19 cellular contexts compared by ENCODE assay signal in the genomic region with DNA sequence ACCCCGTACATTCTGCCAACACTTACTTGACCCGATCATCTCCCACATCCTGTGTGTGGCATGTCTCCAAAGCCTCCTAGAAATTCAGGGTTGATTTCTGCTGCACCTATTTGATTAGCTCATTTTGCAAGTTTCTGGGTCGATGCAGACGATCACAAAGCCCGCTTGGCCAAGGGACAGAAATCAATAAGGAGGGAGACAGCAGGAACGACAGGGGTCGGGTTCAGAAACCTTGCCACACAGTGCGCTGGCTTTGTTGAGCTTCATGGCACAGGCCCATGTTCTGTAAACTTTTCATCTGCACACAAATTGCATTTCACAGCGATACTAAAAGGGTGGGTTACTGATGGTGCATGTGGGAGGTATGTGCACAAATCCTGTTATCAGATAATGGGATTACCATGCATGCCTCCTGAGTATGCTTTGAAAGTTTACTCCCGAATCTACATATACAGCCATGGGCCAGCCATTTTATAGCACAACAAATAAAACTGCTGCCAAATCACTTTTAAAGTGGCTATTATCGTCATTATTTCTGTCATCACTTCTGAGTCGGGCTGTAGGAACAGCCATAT.
DNase-seq lines count a peak whose midpoint lies in the region; ATAC-seq and TF ChIP-seq lines count a peak whose summit lies in the region.
"Had no signal": no experiment of that assay in that cellular context is flagged by ENCODE, and none has a peak within 500 bp of the region (broad histone marks: within the 10 kb centered on the region; RNA-seq: fewer than 3 reads in every experiment).

No MANE protein-coding gene starts in this region.

- no peak overlapping the region for H2AFZ ChIP-seq in hepatocyte

- no peaks in the 10 kb centered on the region for H3K36me3 ChIP-seq in hepatocyte (replicated peaks; ENCODE audit: insufficient read depth, low read depth)
- H3K36me3 ChIP-seq: cardiac muscle cell, esophagus muscularis mucosa, MG63, suprapubic skin had no signal

- H3K4me3 ChIP-seq in hepatocyte = no peak overlapping the region
- H3K4me3 ChIP-seq: cardiac muscle cell, esophagus muscularis mucosa, MG63, suprapubic skin had no signal

- no peaks in the 10 kb centered on the region for H3K79me2 ChIP-seq in hepatocyte

- H3K9me2 ChIP-seq in hepatocyte (replicated peaks; ENCODE audit: insufficient read depth) = no peaks in the 10 kb centered on the region

- H3K27ac ChIP-seq in hepatocyte = no peak overlapping the region
- H3K27ac ChIP-seq: cardiac muscle cell, esophagus muscularis mucosa, suprapubic skin had no signal

- peak overlapping the region; percentile 2 for H3K4me2 ChIP-seq in hepatocyte

- no peak for ATAC-seq in natural killer cell treated with Interleukin-12 subunit alpha and Interleukin-12 subunit beta and Interleukin-15 and Interleukin-18, amount 100 ng/mL, for 72 hours
- no peak for ATAC-seq in stimulated activated naive CD8-positive, alpha-beta T cell treated with anti-CD3 and anti-CD28 coated beads, Interleukin-15, Interleukin-2, amounts not matched to agents 100 U/mL and 50 U/mL, for 24 hours
- ATAC-seq: activated T-cell treated with anti-CD3 and anti-CD28 coated beads, Interleukin-2, amount 50 U/mL, for 72 hours; PC-3 had no signal

- H3K4me1 ChIP-seq in hepatocyte (ENCODE audit: insufficient read depth) = no peaks in the 10 kb centered on the region
- H3K4me1 ChIP-seq: esophagus muscularis mucosa, suprapubic skin had no signal

- H3K4me3 Mint-ChIP-seq in natural killer cell treated with Interleukin-12 subunit alpha and Interleukin-12 subunit beta and Interleukin-15 and Interleukin-18, amount 100 ng/mL, for 72 hours = no peak overlapping the region
- H3K4me3 Mint-ChIP-seq: activated B cell treated with CpG ODN at 0.5 μM for 24 hours; activated naive CD8-positive, alpha-beta T cell treated with anti-CD3 and anti-CD28 coated beads for 36 hours; activated T-cell treated with anti-CD3 and anti-CD28 coated beads, Interleukin-2, amount 50 U/mL, for 72 hours had no signal

- H3K27me3 ChIP-seq in hepatocyte = no peaks in the 10 kb centered on the region
- H3K27me3 ChIP-seq: cardiac muscle cell, esophagus muscularis mucosa, MG63 had no signal

- H3K36me3 Mint-ChIP-seq in natural killer cell treated with Interleukin-12 subunit alpha and Interleukin-12 subunit beta and Interleukin-15 and Interleukin-18, amount 100 ng/mL, for 72 hours = no peaks in the 10 kb centered on the region
- H3K36me3 Mint-ChIP-seq: activated naive CD8-positive, alpha-beta T cell treated with anti-CD3 and anti-CD28 coated beads for 36 hours had no signal

- WGBS in hepatocyte (ENCODE audit: low lambda C conversion rate, missing lambda C conversion rate) = 46% methylated on average over 12 of the region's 12 CpGs

- H3K4me1 Mint-ChIP-seq in natural killer cell treated with Interleukin-12 subunit alpha and Interleukin-12 subunit beta and Interleukin-15 and Interleukin-18, amount 100 ng/mL, for 72 hours (ENCODE audit: low read depth in 2 of 2) = peaks cover 0 to 2% of the 10 kb centered on the region in 2 donors
- H3K4me1 Mint-ChIP-seq: activated B cell treated with CpG ODN at 0.5 μM for 24 hours; activated naive CD8-positive, alpha-beta T cell treated with anti-CD3 and anti-CD28 coated beads for 36 hours had no signal

- TF ChIP-seq CTCF in hepatocyte (IDR thresholded peaks at IDR 0.05; ENCODE audit: poor library complexity) = no peak

- H4K20me1 ChIP-seq in hepatocyte (ENCODE audit: insufficient read depth, poor library complexity, severe bottlenecking) = no peaks in the 10 kb centered on the region

- no peaks in the 10 kb centered on the region for H3K9me3 Mint-ChIP-seq in natural killer cell treated with Interleukin-12 subunit alpha and Interleukin-12 subunit beta and Interleukin-15 and Interleukin-18, amount 100 ng/mL, for 72 hours
- H3K9me3 Mint-ChIP-seq: activated B cell treated with CpG ODN at 0.5 μM for 24 hours; activated naive CD8-positive, alpha-beta T cell treated with anti-CD3 and anti-CD28 coated beads for 36 hours had no signal

- peak; percentile 74 for DNase-seq in DMS153 treated with DMSO at 0.1 percent for 48 hours (lab: John Stamatoyannopoulos, UW; ENCODE audit: unreplicated experiment)
- DNase-seq in NCI-H1105 treated with DMSO at 0.1 percent for 48 hours (lab: John Stamatoyannopoulos, UW) = peak; percentile 100
- peak; percentile 99 for DNase-seq in NCI-H82 (lab: John Stamatoyannopoulos, UW)
- DNase-seq in hepatocyte (ENCODE audit: low spot score) = no peak
- DNase-seq in natural killer cell treated with Interleukin-12 subunit alpha and Interleukin-12 subunit beta and Interleukin-15 and Interleukin-18, amount 100 ng/mL, for 72 hours (ENCODE audit: low spot score) = no peak
- no peak for DNase-seq in stimulated activated naive CD8-positive, alpha-beta T cell treated with anti-CD3 and anti-CD28 coated beads, Interleukin-15, Interleukin-2, amounts not matched to agents 100 U/mL and 50 U/mL, for 24 hours
- DNase-seq in Ammon's horn (ENCODE audit: low spot score) = no peak
- DNase-seq in foreskin melanocyte = no peak
- DNase-seq: activated B cell treated with CpG ODN at 0.5 μM for 24 hours; activated naive CD8-positive, alpha-beta T cell treated with anti-CD3 and anti-CD28 coated beads for 36 hours; activated T-cell treated with anti-CD3 and anti-CD28 coated beads, Interleukin-2, amount 50 U/mL, for 72 hours; MG63; NCI-H446; PC-3; stimulated activated CD4-positive, alpha-beta T cell treated with anti-CD3 and anti-CD28 coated beads, Interleukin-4, amount 100 ng/mL, for 4 hours; T-helper 2 cell had no signal

- H3K27ac Mint-ChIP-seq in natural killer cell treated with Interleukin-12 subunit alpha and Interleukin-12 subunit beta and Interleukin-15 and Interleukin-18, amount 100 ng/mL, for 72 hours = no peak overlapping the region
- H3K27ac Mint-ChIP-seq: activated B cell treated with CpG ODN at 0.5 μM for 24 hours; activated naive CD8-positive, alpha-beta T cell treated with anti-CD3 and anti-CD28 coated beads for 36 hours; activated T-cell treated with anti-CD3 and anti-CD28 coated beads, Interleukin-2, amount 50 U/mL, for 72 hours had no signal

- peaks cover 8 to 10% of the 10 kb centered on the region in 2 donors for H3K27me3 Mint-ChIP-seq in natural killer cell treated with Interleukin-12 subunit alpha and Interleukin-12 subunit beta and Interleukin-15 and Interleukin-18, amount 100 ng/mL, for 72 hours

- no peaks in the 10 kb centered on the region for H3K9me3 ChIP-seq in hepatocyte (ENCODE audit: low read depth)
- H3K9me3 ChIP-seq: esophagus muscularis mucosa, MG63, suprapubic skin had no signal

Comparison
In these comparisons a context has a peak if more than half of its experiments do, and no peak if none do; other contexts are left out.
1. DNase-seq: peak in DMS153 treated with DMSO at 0.1 percent for 48 hours (single experiment), NCI-H1105 treated with DMSO at 0.1 percent for 48 hours (single experiment) and NCI-H82 (single experiment); none in hepatocyte (single experiment), natural killer cell treated with Interleukin-12 subunit alpha and Interleukin-12 subunit beta and Interleukin-15 and Interleukin-18, amount 100 ng/mL, for 72 hours (single experiment), stimulated activated naive CD8-positive, alpha-beta T cell treated with anti-CD3 and anti-CD28 coated beads, Interleukin-15, Interleukin-2, amounts not matched to agents 100 U/mL and 50 U/mL, for 24 hours (single experiment), Ammon's horn (single experiment) and foreskin melanocyte (single experiment).